ENCODE assay signal across 28 cellular contexts in genomic region chr19:6856749-6857372, GRCh38. TPM values are rescaled to one million over a fixed set of nuclear protein-coding genes. Genes with fewer than 3 reads are reported as not detected.
DNase-seq lines count a peak whose midpoint lies in the region; ATAC-seq and TF ChIP-seq lines count a peak whose summit lies in the region.
"Had no signal": no experiment of that assay in that cellular context is flagged by ENCODE, and none has a peak within 500 bp of the region (broad histone marks: within the 10 kb centered on the region; RNA-seq: fewer than 3 reads in every experiment).

No MANE protein-coding gene starts in this region.

- peaks cover 8% of the 10 kb centered on the region for H3K9me3 Mint-ChIP-seq in MCF 10A (ENCODE audit: unreplicated experiment)
- peaks cover 0 to 1% (median 0%) of the 10 kb centered on the region in 6 donors for H3K9me3 Mint-ChIP-seq in immature natural killer cell
- H3K9me3 Mint-ChIP-seq in CD4-positive, alpha-beta T cell = no peaks in the 10 kb centered on the region
- H3K9me3 Mint-ChIP-seq: CD4-positive, CD25-positive, alpha-beta regulatory T cell; T-helper 2 cell treated with Interferon-gamma antibody and Interleukin-4, amounts not matched to agents 5 μg/mL and 100 μg/mL, for 36 hours had no signal

- peak; percentile 60 for DNase-seq in MCF 10A (ENCODE audit: unreplicated experiment)
- no peak for DNase-seq in breast epithelium (ENCODE audit: low spot score in 2 of 2)
- DNase-seq in NCI-H446 treated with DMSO at 0.1 percent for 48 hours (lab: John Stamatoyannopoulos, UW) = peak; percentile 9
- no peak for DNase-seq in immature natural killer cell
- DNase-seq in spleen = peak; percentile 41
- DNase-seq in activated CD4-positive, alpha-beta T cell treated with anti-CD3 and anti-CD28 coated beads for 4 hours = no peak
- no peak for DNase-seq in CD4-positive, alpha-beta T cell
- DNase-seq: activated CD4-positive, alpha-beta T cell treated with anti-CD3 and anti-CD28 coated beads for 48 hours; activated CD8-positive, alpha-beta memory T cell treated with anti-CD3 and anti-CD28 coated beads, Interleukin-2, amount 10 ng/mL, durations not matched to agents 7 days and 5 days; activated gamma-delta T cell treated with Interleukin-2 at 50 U/mL for 16 hours; CD4-positive, CD25-positive, alpha-beta regulatory T cell; colonic mucosa; effector CD8-positive, alpha-beta T cell; EL; erythroblast; glutamatergic neuron; GOT3; mucosa of descending colon; NCI-H146; SK-N-SH; stimulated activated CD4-positive, alpha-beta T cell treated with anti-CD3 and anti-CD28 coated beads, Interleukin-15, amount 100 ng/mL, for 24 hours; stimulated activated naive CD4-positive, alpha-beta T cell had no signal

- H3K27ac ChIP-seq in breast epithelium (no peak overlapping the region), spleen (no peak overlapping the region)
- H3K27ac ChIP-seq in CD4-positive, alpha-beta T cell (ENCODE audit: low read depth, low read length) = no peak overlapping the region
- H3K27ac ChIP-seq: colonic mucosa, vagina had no signal

- no peaks in the 10 kb centered on the region for H3K36me3 Mint-ChIP-seq in MCF 10A (ENCODE audit: insufficient read depth, unreplicated experiment)
- peaks cover 24 to 32% (median 31%) of the 10 kb centered on the region in 3 donors for H3K36me3 Mint-ChIP-seq in immature natural killer cell
- peaks cover 54% of the 10 kb centered on the region for H3K36me3 Mint-ChIP-seq in CD4-positive, alpha-beta T cell (ENCODE audit: low read depth)

- BruUV-seq in MCF 10A (replicated peaks; lab: Mats Ljungman, UMichigan) = no TSS peak

- H3K4me1 Mint-ChIP-seq in MCF 10A (ENCODE audit: insufficient read depth, unreplicated experiment) (peaks cover 15% of the 10 kb centered on the region), immature natural killer cell (no peaks in the 10 kb centered on the region)
- peaks cover 6% of the 10 kb centered on the region for H3K4me1 Mint-ChIP-seq in CD4-positive, alpha-beta T cell (ENCODE audit: low read depth)

- CTCF ChIA-PET in MCF 10A (lab: Yijun Ruan, JAX) = interaction anchor here (0.6 to 1.0 kb wide), 2 partner anchors 10 to 136 kb away, joined by 3 read pairs; no protein-coding TSS in a partner anchor
- CTCF ChIA-PET in CD4-positive, alpha-beta T cell (lab: Charles Lee) = no interaction called here

- WGBS in spleen, 5 donors = 61 to 82% (median 77%) methylated on average over 9 to 14 of the region's 14 CpGs

- H3K36me3 ChIP-seq in breast epithelium (no peaks in the 10 kb centered on the region), spleen (peaks cover 0 to 73% (median 48%) of the 10 kb centered on the region in 6 donors)
- H3K36me3 ChIP-seq: colonic mucosa, vagina had no signal

- no peaks in the 10 kb centered on the region for H3K9me3 ChIP-seq in breast epithelium
- H3K9me3 ChIP-seq in spleen = no peaks in the 10 kb centered on the region
- no peaks in the 10 kb centered on the region for H3K9me3 ChIP-seq in CD4-positive, alpha-beta T cell (ENCODE audit: control insufficient read depth, low read length)
- H3K9me3 ChIP-seq: colonic mucosa, mucosa of descending colon, SK-N-SH, vagina had no signal

- POLR2A ChIA-PET in MCF 10A (lab: Yijun Ruan, JAX) = interaction anchor here (0.6 to 1.2 kb wide), 2 partner anchors 114 to 119 kb away, joined by 3 to 6 read pairs; partner anchors contain the start of gene GPR108
- POLR2A ChIA-PET in CD4-positive, alpha-beta T cell (lab: Charles Lee) = interaction anchor here (0.7 kb wide), 1 partner anchor 84 kb away, joined by 3 read pairs; the partner anchor contains the start of gene VAV1

- H3K4me1 ChIP-seq in breast epithelium (no peaks in the 10 kb centered on the region), spleen (no peaks in the 10 kb centered on the region)
- H3K4me1 ChIP-seq: colonic mucosa, vagina had no signal

- H3K27me3 Mint-ChIP-seq in MCF 10A (ENCODE audit: insufficient read depth, unreplicated experiment) (peaks cover 45% of the 10 kb centered on the region), immature natural killer cell (ENCODE audit: low read depth in 3 of 3) (peaks cover 2 to 11% (median 3%) of the 10 kb centered on the region in 3 donors)
- H3K27me3 Mint-ChIP-seq in CD4-positive, alpha-beta T cell = no peaks in the 10 kb centered on the region
- H3K27me3 Mint-ChIP-seq: activated CD8-positive, alpha-beta memory T cell treated with anti-CD3 and anti-CD28 coated beads, Interleukin-2, amount 10 ng/mL, durations not matched to agents 7 days and 5 days; CD4-positive, CD25-positive, alpha-beta regulatory T cell had no signal

- H3K4me3 ChIP-seq in breast epithelium = no peak overlapping the region
- no peak overlapping the region for H3K4me3 ChIP-seq in spleen
- H3K4me3 ChIP-seq: colonic mucosa, mucosa of descending colon, vagina had no signal

- intact Hi-C loops in MCF 10A (cut with micrococcal nuclease) = no loop called here
- intact Hi-C loops in breast epithelium (cut with DNase I; ENCODE audit: low total_unique reads) = no loop called here
- intact Hi-C loops in spleen (cut with DNase I; ENCODE audit: low total_unique reads) = no loop called here
- intact Hi-C loops in CD4-positive, alpha-beta T cell (cut with DNase I, micrococcal nuclease) = no loop called here

- TF ChIP-seq CTCF in MCF 10A (IDR thresholded peaks at IDR 0.05; ENCODE audit: unreplicated experiment) (no peak), breast epithelium (IDR thresholded peaks at IDR 0.05) (no peak), spleen (IDR thresholded peaks at IDR 0.05 in 8 of 11, conservative IDR thresholded peaks at IDR 0.05 in 3 of 11) (no peak)
- TF ChIP-seq CTCF in CD4-positive, alpha-beta T cell (IDR thresholded peaks at IDR 0.05) = no peak

- H3K4me3 Mint-ChIP-seq in MCF 10A (ENCODE audit: unreplicated experiment) = no peak overlapping the region
- no peak overlapping the region for H3K4me3 Mint-ChIP-seq in immature natural killer cell
- H3K4me3 Mint-ChIP-seq in CD4-positive, alpha-beta T cell = no peak overlapping the region
- H3K4me3 Mint-ChIP-seq: activated CD8-positive, alpha-beta memory T cell treated with anti-CD3 and anti-CD28 coated beads, Interleukin-2, amount 10 ng/mL, durations not matched to agents 7 days and 5 days; CD4-positive, CD25-positive, alpha-beta regulatory T cell; T-helper 2 cell treated with Interferon-gamma antibody and Interleukin-4, amounts not matched to agents 5 μg/mL and 100 μg/mL, for 36 hours had no signal

- no peak for TF ChIP-seq POLR2A in breast epithelium (IDR thresholded peaks at IDR 0.05)
- no peak for TF ChIP-seq POLR2A in spleen (IDR thresholded peaks at IDR 0.05)

- H3K27me3 ChIP-seq in breast epithelium = peaks cover 0 to 5% of the 10 kb centered on the region in 2 donors
- no peaks in the 10 kb centered on the region for H3K27me3 ChIP-seq in spleen (replicated peaks in 1 of 7)
- no peaks in the 10 kb centered on the region for H3K27me3 ChIP-seq in CD4-positive, alpha-beta T cell (ENCODE audit: control insufficient read depth, insufficient read depth, low read length)
- H3K27me3 ChIP-seq: colonic mucosa, vagina had no signal

- no peak for ATAC-seq in GM19395 (IDR thresholded peaks at IDR 0.05; ENCODE audit: unreplicated experiment)
- ATAC-seq in CD4-positive, alpha-beta T cell (ENCODE audit: poor library complexity) = no peak
- ATAC-seq: activated CD8-positive, alpha-beta memory T cell treated with anti-CD3 and anti-CD28 coated beads, Interleukin-2, amount 10 ng/mL, durations not matched to agents 7 days and 5 days; mucosa of descending colon had no signal

- no peak overlapping the region for H3K27ac Mint-ChIP-seq in MCF 10A (ENCODE audit: low read depth, unreplicated experiment)
- H3K27ac Mint-ChIP-seq in immature natural killer cell = peak overlapping the region in 4 of 6 donors; percentile 29 to 77 (median 54)
- H3K27ac Mint-ChIP-seq in CD4-positive, alpha-beta T cell = no peak overlapping the region
- H3K27ac Mint-ChIP-seq: activated CD8-positive, alpha-beta memory T cell treated with anti-CD3 and anti-CD28 coated beads, Interleukin-2, amount 10 ng/mL, durations not matched to agents 7 days and 5 days; progenitor cell of endocrine pancreas; T-helper 2 cell treated with Interferon-gamma antibody and Interleukin-4, amounts not matched to agents 5 μg/mL and 100 μg/mL, for 36 hours had no signal

RNA-seq across cellular contexts. Expression of gene ADGRE1, which starts 30.5 kb away (rescaled TPM):
- total RNA-seq in MCF 10A (2022) = not detected in 2 replicates
- under 1 TPM in 2 of 3 donors, not detected in 1; 0.33 to 0.44 TPM for total RNA-seq in breast epithelium
- under 1 TPM in 2 of 3 donors, not detected in 1; 0.22 to 0.54 TPM for polyA plus RNA-seq in immature natural killer cell
- total RNA-seq in spleen = 10 to 100 TPM; 20.1 to 65.2 (median 30.6) TPM
- polyA plus RNA-seq in spleen = 1 to 10 TPM; 2.3 to 4.0 (median 3.3) TPM
- 1 to 10 TPM; 5.4 to 6.0 TPM for total RNA-seq in CD4-positive, alpha-beta T cell
- total RNA-seq: NCI-H460, progenitor cell of endocrine pancreas, vagina had no signal
- polyA plus RNA-seq: keratinocyte had no signal

Comparison
In these comparisons a context has a peak if more than half of its experiments do, and no peak if none do; other contexts are left out.
1. DNase-seq: peak in MCF 10A (single experiment), NCI-H446 treated with DMSO at 0.1 percent for 48 hours (single experiment) and spleen (single experiment); none in breast epithelium (0 of 2), immature natural killer cell (0 of 3), activated CD4-positive, alpha-beta T cell treated with anti-CD3 and anti-CD28 coated beads for 4 hours (0 of 2) and CD4-positive, alpha-beta T cell (0 of 10).
2. H3K27ac Mint-ChIP-seq: peak in immature natural killer cell (4 of 6); none in MCF 10A (single experiment) and CD4-positive, alpha-beta T cell (single experiment).